ENCODE assay signal across 7 cellular contexts in the genomic region with DNA sequence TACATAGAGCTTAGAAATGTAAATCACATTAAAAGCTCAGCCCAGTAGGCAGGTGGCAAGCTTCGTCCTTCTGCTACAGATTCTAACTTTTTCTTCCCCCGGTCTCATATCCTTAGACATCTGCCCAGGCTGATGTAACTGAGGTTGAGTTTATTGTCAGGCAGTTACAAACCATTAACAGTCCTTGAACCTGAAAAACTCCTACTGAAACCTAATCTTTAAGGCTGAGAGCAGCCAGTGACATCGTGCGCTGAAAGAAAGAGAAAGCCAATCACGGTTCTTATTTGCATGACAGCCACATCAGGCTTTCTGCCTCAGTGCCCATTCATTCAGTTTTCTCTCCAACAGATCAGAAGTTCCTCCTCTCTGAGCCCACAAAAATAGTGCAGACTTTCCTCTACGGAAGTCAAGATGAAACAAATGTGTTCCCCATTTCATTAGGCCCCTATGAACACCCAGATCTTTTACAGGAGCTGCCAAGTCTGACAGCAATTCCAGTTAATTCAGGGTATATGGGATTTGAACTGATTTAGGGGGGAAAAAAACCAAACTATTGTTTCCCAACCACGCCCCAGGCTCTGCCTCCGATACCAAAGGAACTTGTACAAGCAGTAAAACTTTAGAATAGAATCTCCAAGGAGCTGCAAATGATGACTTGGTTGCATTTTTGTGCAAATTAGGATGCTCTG. TPM values are rescaled to one million over a fixed set of nuclear protein-coding genes. Genes with fewer than 3 reads are reported as not detected.
DNase-seq lines count a peak whose midpoint lies in the region; ATAC-seq and TF ChIP-seq lines count a peak whose summit lies in the region.

A gene with protein sequence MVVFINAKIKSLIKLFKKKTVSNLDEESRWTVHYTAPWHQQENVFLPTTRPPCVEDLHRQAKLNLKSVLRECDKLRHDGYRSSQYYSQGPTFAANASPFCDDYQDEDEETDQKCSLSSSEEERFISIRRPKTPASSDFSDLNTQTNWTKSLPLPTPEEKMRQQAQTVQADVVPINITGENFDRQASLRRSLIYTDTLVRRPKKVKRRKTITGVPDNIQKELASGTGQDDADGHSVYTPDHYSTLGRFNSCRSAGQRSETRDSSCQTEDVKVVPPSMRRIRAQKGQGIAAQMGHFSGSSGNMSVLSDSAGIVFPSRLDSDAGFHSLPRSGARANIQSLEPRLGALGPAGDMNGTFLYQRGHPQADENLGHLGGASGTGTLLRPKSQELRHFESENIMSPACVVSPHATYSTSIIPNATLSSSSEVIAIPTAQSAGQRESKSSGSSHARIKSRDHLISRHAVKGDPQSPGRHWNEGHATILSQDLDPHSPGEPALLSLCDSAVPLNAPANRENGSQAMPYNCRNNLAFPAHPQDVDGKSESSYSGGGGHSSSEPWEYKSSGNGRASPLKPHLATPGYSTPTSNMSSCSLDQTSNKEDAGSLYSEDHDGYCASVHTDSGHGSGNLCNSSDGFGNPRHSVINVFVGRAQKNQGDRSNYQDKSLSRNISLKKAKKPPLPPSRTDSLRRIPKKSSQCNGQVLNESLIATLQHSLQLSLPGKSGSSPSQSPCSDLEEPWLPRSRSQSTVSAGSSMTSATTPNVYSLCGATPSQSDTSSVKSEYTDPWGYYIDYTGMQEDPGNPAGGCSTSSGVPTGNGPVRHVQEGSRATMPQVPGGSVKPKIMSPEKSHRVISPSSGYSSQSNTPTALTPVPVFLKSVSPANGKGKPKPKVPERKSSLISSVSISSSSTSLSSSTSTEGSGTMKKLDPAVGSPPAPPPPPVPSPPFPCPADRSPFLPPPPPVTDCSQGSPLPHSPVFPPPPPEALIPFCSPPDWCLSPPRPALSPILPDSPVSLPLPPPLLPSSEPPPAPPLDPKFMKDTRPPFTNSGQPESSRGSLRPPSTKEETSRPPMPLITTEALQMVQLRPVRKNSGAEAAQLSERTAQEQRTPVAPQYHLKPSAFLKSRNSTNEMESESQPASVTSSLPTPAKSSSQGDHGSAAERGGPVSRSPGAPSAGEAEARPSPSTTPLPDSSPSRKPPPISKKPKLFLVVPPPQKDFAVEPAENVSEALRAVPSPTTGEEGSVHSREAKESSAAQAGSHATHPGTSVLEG (N-terminal part only) (minus strand): TSS at position 192 of the 689 bp plus-strand sequence. CDS start 204 bp downstream, outside the sequence.

- ATAC-seq in GM18907 (IDR thresholded peaks at IDR 0.05; ENCODE audit: unreplicated experiment) (peak; percentile 95), HG02970 (IDR thresholded peaks at IDR 0.05; ENCODE audit: low FRiP score, unreplicated experiment) (peak; percentile 95), omental fat pad (ENCODE audit: low FRiP score) (no peak)

- no peak within 1 kb of the TSS for H3K4me3 ChIP-seq in BE2C (ENCODE audit: low read depth, low read length)

- H3K4me1 ChIP-seq in BE2C, result no peaks in the 10 kb centered on the region

- no peaks in the 10 kb centered on the region for H3K36me3 ChIP-seq in BE2C

- no peaks in the 10 kb centered on the region for H3K27me3 ChIP-seq in BE2C

- TF ChIP-seq CTCF in omental fat pad (IDR thresholded peaks at IDR 0.05) (no peak), BE2C (IDR thresholded peaks at IDR 0.05; ENCODE audit: low read depth, low read length) (no peak)

- H3K9me3 ChIP-seq in BE2C, result no peaks in the 10 kb centered on the region

- peak; percentile 23 to 42 for DNase-seq in NOMO-1 (lab: John Stamatoyannopoulos, UW; ENCODE audit: unreplicated experiment in 2 of 2)
- DNase-seq in glomerular endothelial cell (ENCODE audit: extremely low read depth, low read depth, low spot score), result no peak
- no peak for DNase-seq in omental fat pad (ENCODE audit: low spot score)
- no peak for DNase-seq in iPS-NIHi7 (ENCODE audit: extremely low spot score)
- no peak for DNase-seq in BE2C

RNA-seq across cellular contexts. Expression of the gene that starts here (rescaled TPM):
- 64.3 and 78.2 TPM in 2 replicates for total RNA-seq in glomerular endothelial cell
- total RNA-seq in omental fat pad, result 10 to 100 TPM; 15.9 to 23.2 (median 18.4) TPM
- polyA plus RNA-seq in BE2C (2012; ENCODE audit: insufficient read depth, insufficient read length, low read depth), result 0.06 TPM

Comparison
In these comparisons a context has a peak if more than half of its experiments do, and no peak if none do; other contexts are left out.
1. DNase-seq: peak in NOMO-1 (2 of 2); none in glomerular endothelial cell (single experiment), omental fat pad (single experiment), iPS-NIHi7 (single experiment) and BE2C (single experiment).